11 cellular contexts compared by ENCODE assay signal in genomic region chr11:77244277-77245014, GRCh38. TPM values are rescaled to one million over a fixed set of nuclear protein-coding genes. Genes with fewer than 3 reads are reported as not detected.
DNase-seq lines count a peak whose midpoint lies in the region; ATAC-seq and TF ChIP-seq lines count a peak whose summit lies in the region.
"Had no signal": no experiment of that assay in that cellular context is flagged by ENCODE, and none has a peak within 500 bp of the region (broad histone marks: within the 10 kb centered on the region; RNA-seq: fewer than 3 reads in every experiment).

No MANE protein-coding gene starts in this region.

- H3K36me3 Mint-ChIP-seq in activated T-cell treated with anti-CD3 and anti-CD28 coated beads, Interleukin-2, amount 50 U/mL, for 24 hours (ENCODE audit: low read depth), result no peaks in the 10 kb centered on the region
- H3K36me3 Mint-ChIP-seq: brain had no signal

- H3K4me1 Mint-ChIP-seq in activated T-cell treated with anti-CD3 and anti-CD28 coated beads, Interleukin-2, amount 50 U/mL, for 24 hours (ENCODE audit: low read depth), result peaks cover 11% of the 10 kb centered on the region
- H3K4me1 Mint-ChIP-seq: brain had no signal

- H3K27ac Mint-ChIP-seq in activated T-cell treated with anti-CD3 and anti-CD28 coated beads, Interleukin-2, amount 50 U/mL, for 24 hours, result peak overlapping the region; percentile 71

- no peaks in the 10 kb centered on the region for H3K27me3 Mint-ChIP-seq in activated T-cell treated with anti-CD3 and anti-CD28 coated beads, Interleukin-2, amount 50 U/mL, for 24 hours
- H3K27me3 Mint-ChIP-seq: brain had no signal

- ATAC-seq in HG02678 (IDR thresholded peaks at IDR 0.05; ENCODE audit: unreplicated experiment) (no peak), HG02970 (IDR thresholded peaks at IDR 0.05; ENCODE audit: low FRiP score, unreplicated experiment) (no peak)

- H3K4me3 Mint-ChIP-seq in activated T-cell treated with anti-CD3 and anti-CD28 coated beads, Interleukin-2, amount 50 U/mL, for 24 hours, result no peak overlapping the region
- H3K4me3 Mint-ChIP-seq: brain had no signal

- H3K4me3 ChIP-seq in fibroblast of villous mesenchyme (ENCODE audit: low read depth, low read length), result no peak overlapping the region
- H3K4me3 ChIP-seq: pancreas had no signal

- no peak for TF ChIP-seq CTCF in fibroblast of villous mesenchyme (IDR thresholded peaks at IDR 0.05; ENCODE audit: insufficient read depth, low read depth, low read length)

- DNase-seq in activated T-cell treated with anti-CD3 and anti-CD28 coated beads, Interleukin-2, amount 50 U/mL, for 24 hours, result no peak
- no peak for DNase-seq in activated T-cell treated with anti-CD3 and anti-CD28 coated beads, Interleukin-2, amount 50 U/mL, for 48 hours
- DNase-seq in SW 1271 (lab: John Stamatoyannopoulos, UW), result peak; percentile 32 to 75
- peak; percentile 76 for DNase-seq in fibroblast of villous mesenchyme (ENCODE audit: low read depth)
- peak; percentile 81 for DNase-seq in stromal cell of bone marrow (ENCODE audit: low read depth)
- DNase-seq in activated CD8-positive, alpha-beta memory T cell treated with anti-CD3 and anti-CD28 coated beads for 24 hours, result no peak
- DNase-seq: H7, pancreas had no signal

- peaks cover 2% of the 10 kb centered on the region for H3K9me3 Mint-ChIP-seq in activated T-cell treated with anti-CD3 and anti-CD28 coated beads, Interleukin-2, amount 50 U/mL, for 24 hours

RNA-seq across cellular contexts. Expression of gene GDPD4, which starts 57.0 kb away (rescaled TPM):
- 0.43 and 0.64 TPM in 2 replicates for total RNA-seq in fibroblast of villous mesenchyme
- total RNA-seq: H7, pancreas had no signal

Comparison
In these comparisons a context has a peak if more than half of its experiments do, and no peak if none do; other contexts are left out.
1. DNase-seq: peak in SW 1271 (2 of 2), fibroblast of villous mesenchyme (single experiment) and stromal cell of bone marrow (single experiment); none in activated T-cell treated with anti-CD3 and anti-CD28 coated beads, Interleukin-2, amount 50 U/mL, for 24 hours (single experiment), activated T-cell treated with anti-CD3 and anti-CD28 coated beads, Interleukin-2, amount 50 U/mL, for 48 hours (0 of 2) and activated CD8-positive, alpha-beta memory T cell treated with anti-CD3 and anti-CD28 coated beads for 24 hours (single experiment).